ENCODE assay signal across 8 cellular contexts in the genomic region with DNA sequence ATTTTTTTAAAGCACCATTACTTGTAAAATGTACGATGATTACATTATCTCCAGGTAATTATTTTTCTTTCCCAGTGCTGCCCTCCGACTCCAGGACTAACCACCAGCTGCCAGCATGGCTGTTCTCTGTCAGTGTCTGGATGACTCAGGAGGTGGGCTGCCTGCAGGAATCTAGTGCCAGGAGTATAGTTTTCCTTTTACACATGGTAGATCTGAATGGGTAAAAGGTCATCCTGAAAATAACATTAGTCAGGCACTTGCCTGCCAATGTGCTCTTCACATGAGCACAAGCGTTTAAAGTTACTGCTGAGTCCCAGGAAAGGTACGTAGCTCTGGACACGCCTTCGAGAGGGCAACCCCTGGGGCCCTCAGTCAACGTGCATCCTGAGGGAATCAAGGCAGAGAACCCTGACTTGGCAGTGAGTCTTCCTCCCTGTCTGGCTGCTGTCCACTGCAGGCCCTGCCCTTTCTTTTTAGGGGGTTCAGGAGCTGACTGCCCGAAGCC. TPM values are rescaled to one million over a fixed set of nuclear protein-coding genes. Genes with fewer than 3 reads are reported as not detected.
DNase-seq lines count a peak whose midpoint lies in the region; ATAC-seq and TF ChIP-seq lines count a peak whose summit lies in the region.

No MANE protein-coding gene starts in this region.

- no peaks in the 10 kb centered on the region for H3K9me3 ChIP-seq in upper lobe of left lung

- DNase-seq in activated naive CD4-positive, alpha-beta T cell treated with anti-CD3 and anti-CD28 coated beads for 36 hours = no peak
- no peak for DNase-seq in activated naive CD4-positive, alpha-beta T cell (lab: John Stamatoyannopoulos, UW)
- DNase-seq in astrocyte of the hippocampus (ENCODE audit: low read depth, low spot score) (peak; percentile 77), kidney glomerular epithelial cell (lab: John Stamatoyannopoulos, UW) (peak; percentile 98), upper lobe of left lung (peak in 1 of 2 donors; percentile 59), substantia nigra (lab: John Stamatoyannopoulos, UW) (no peak), NAMALWA (ENCODE audit: low spot score) (no peak), NCI-H187 (lab: John Stamatoyannopoulos, UW) (no peak)

- H3K4me3 ChIP-seq in upper lobe of left lung = no peak overlapping the region

- CTCF ChIA-PET in activated naive CD4-positive, alpha-beta T cell treated with anti-CD3 and anti-CD28 coated beads for 36 hours (lab: Charles Lee) = interaction anchor here (0.7 to 1.0 kb wide), 3 partner anchors 9 to 879 kb away, joined by 3 read pairs; no protein-coding TSS in a partner anchor

- no peaks in the 10 kb centered on the region for H3K27me3 ChIP-seq in upper lobe of left lung

- H3K27ac ChIP-seq in upper lobe of left lung (peak overlapping the region; percentile 27 to 99 (median 99)), substantia nigra (ENCODE audit: low read depth, low read length, poor library complexity, severe bottlenecking) (no peak overlapping the region)

- peaks cover 49% of the 10 kb centered on the region for H3K36me3 Mint-ChIP-seq in activated naive CD4-positive, alpha-beta T cell treated with anti-CD3 and anti-CD28 coated beads for 36 hours (ENCODE audit: low read depth)

- TF ChIP-seq POLR2A in upper lobe of left lung (IDR thresholded peaks at IDR 0.05) = no peak

- no peaks in the 10 kb centered on the region for H3K9me3 Mint-ChIP-seq in activated naive CD4-positive, alpha-beta T cell treated with anti-CD3 and anti-CD28 coated beads for 36 hours

- no peak for ATAC-seq in upper lobe of left lung (ENCODE audit: low FRiP score in 2 of 2)

- H3K27ac Mint-ChIP-seq in activated naive CD4-positive, alpha-beta T cell treated with anti-CD3 and anti-CD28 coated beads for 36 hours = peak overlapping the region; percentile 99

- TF ChIP-seq EP300 in upper lobe of left lung (IDR thresholded peaks at IDR 0.05) = no peak

- H3K27me3 Mint-ChIP-seq in activated naive CD4-positive, alpha-beta T cell treated with anti-CD3 and anti-CD28 coated beads for 36 hours (ENCODE audit: low read depth) = no peaks in the 10 kb centered on the region

- TF ChIP-seq CTCF in upper lobe of left lung (IDR thresholded peaks at IDR 0.05) = no peak

- intact Hi-C loops in activated naive CD4-positive, alpha-beta T cell treated with anti-CD3 and anti-CD28 coated beads for 36 hours (cut with micrococcal nuclease) = loop anchor here (1.0 to 10.0 kb wide), 2 partner anchors 8 to 1123 kb away; a partner anchor contains a TSS

- peak overlapping the region; percentile 97 for H3K4me3 Mint-ChIP-seq in activated naive CD4-positive, alpha-beta T cell treated with anti-CD3 and anti-CD28 coated beads for 36 hours

- H3K4me1 ChIP-seq in upper lobe of left lung = peaks cover 24 to 51% (median 30%) of the 10 kb centered on the region in 4 donors

- 69 to 70% methylated on average over 7 to 8 of the region's 8 CpGs for WGBS in upper lobe of left lung, 2 donors

- H3K4me1 Mint-ChIP-seq in activated naive CD4-positive, alpha-beta T cell treated with anti-CD3 and anti-CD28 coated beads for 36 hours (ENCODE audit: low read depth) = peaks cover 72% of the 10 kb centered on the region

- peaks cover 0 to 15% (median 7%) of the 10 kb centered on the region in 4 donors for H3K36me3 ChIP-seq in upper lobe of left lung

RNA-seq across cellular contexts. Expression of a gene that starts 2.4 kb away (rescaled TPM):
- 100 to 1,000 TPM in 1 of 2 experiments, 10 to 100 TPM in 1; 99.1 to 107 TPM for total RNA-seq in activated naive CD4-positive, alpha-beta T cell treated with anti-CD3 and anti-CD28 coated beads for 36 hours
- 100 to 1,000 TPM in 3 of 6 donors, 10 to 100 TPM in 3; 49.2 to 119 (median 100) TPM for total RNA-seq in upper lobe of left lung

RNA-seq across cellular contexts. Expression of a gene that starts 7.7 kb away (rescaled TPM):
- 100 to 1,000 TPM; 115 to 120 TPM for total RNA-seq in activated naive CD4-positive, alpha-beta T cell treated with anti-CD3 and anti-CD28 coated beads for 36 hours
- 10 to 100 TPM; 10.3 to 28.3 (median 20.0) TPM for total RNA-seq in upper lobe of left lung

Comparison
In these comparisons a context has a peak if more than half of its experiments do, and no peak if none do; other contexts are left out.
1. DNase-seq: peak in astrocyte of the hippocampus (single experiment) and kidney glomerular epithelial cell (single experiment); none in activated naive CD4-positive, alpha-beta T cell treated with anti-CD3 and anti-CD28 coated beads for 36 hours (single experiment), activated naive CD4-positive, alpha-beta T cell (0 of 4), substantia nigra (0 of 49), NAMALWA (single experiment) and NCI-H187 (0 of 2).